1 cellular context compared by ENCODE assay signal in the genomic region with DNA sequence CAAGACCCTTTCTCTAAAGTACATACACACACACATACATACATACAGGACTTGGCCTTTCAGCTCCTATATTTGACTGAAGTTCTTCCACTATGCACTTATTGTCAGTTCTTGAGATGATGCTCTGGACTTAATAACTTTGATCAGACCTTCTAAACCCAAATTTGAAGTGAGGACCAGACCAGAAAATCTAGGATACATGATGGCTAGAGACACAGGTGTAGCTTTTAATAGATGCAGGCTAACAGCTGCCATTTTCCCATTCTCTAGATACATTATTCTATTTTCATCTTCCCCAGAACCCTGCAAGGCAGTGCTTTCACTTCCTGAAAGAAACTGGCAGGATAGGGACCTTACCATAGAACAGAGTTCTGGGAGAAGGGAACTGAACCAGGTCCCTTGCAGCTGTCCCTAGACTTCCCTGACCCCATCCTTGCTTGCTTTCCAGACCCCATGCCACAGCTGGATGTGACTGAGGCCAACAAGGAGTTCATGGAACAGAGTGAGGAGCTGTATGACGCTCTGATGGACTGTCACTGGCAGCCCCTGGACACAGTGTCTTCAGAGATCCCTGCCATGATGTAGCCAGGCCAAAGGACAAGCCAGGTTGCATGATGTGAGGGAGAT.
TF ChIP-seq lines count a peak whose summit lies in the region.

No MANE protein-coding gene starts in this region.

TF ChIP-seq in HCT116, 20 proteins besides CTCF, POLR2A, EP300 and RAD21:
- TF ChIP-seq EGR1 (IDR thresholded peaks at IDR 0.05; ENCODE audit: low read depth) (no peak), CBX3 (IDR thresholded peaks at IDR 0.05; ENCODE audit: low read depth) (0 out of 2 replicates have a peak, but pooled peaks have one; percentile 9)
